8 cellular contexts compared by ENCODE assay signal in the genomic region with DNA sequence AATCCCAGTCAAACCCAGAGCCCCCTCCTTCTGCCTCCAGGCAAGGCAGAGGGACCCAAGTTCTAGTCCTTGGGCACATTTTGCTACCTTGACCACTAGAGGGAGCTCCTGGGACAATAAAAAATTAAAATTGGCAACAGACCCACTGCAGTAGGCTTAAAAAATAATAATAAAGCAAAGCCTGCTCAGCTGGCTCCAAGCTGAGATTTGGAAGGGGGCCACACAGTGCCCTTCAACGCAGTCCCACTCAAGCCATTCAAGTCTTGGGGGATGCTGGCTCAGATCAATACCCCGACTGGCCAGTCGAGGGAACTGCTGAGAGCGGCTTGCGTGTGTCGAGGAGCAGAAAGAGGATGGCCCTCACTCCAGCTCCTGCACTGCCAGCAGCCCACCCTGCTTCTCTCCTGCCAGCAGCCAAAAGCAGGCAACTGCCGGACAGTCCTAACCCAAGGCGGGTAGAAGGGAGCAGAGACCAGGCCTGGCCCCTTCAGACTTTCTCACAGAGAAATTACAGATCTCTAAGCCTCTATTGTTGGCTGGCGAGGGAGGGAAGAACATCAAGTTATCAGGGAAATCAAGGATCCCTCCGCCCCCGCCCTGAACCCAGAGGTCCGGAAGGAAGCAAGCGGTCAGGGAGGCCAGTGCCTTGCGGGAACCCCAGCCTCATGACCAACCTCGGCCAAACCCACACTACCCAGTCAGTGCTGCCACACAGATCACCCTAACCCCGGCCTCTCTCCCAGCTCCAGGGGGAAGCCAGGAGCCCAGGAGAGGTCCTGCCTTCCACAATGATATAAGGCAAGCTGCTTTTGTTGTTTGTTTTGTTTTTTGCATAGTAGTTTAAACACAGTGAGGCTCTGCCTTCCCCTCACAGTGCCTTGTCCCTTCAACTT. TPM values are rescaled to one million over a fixed set of nuclear protein-coding genes. Genes with fewer than 3 reads are reported as not detected.
DNase-seq lines count a peak whose midpoint lies in the region; ATAC-seq and TF ChIP-seq lines count a peak whose summit lies in the region.

No MANE protein-coding gene starts in this region.

- no peak overlapping the region for H4K12ac ChIP-seq in trophoblast cell (ENCODE audit: low read depth, low read length)

- H2BK20ac ChIP-seq in IMR-90 (ENCODE audit: low read depth, low read length): no peak overlapping the region

- 40% methylated on average over 5 of the region's 16 CpGs; no CpG with 5 or more reads in 1 of the 2 experiments for WGBS in IMR-90 (ENCODE audit: extremely low coverage in 2 of 2, insufficient read length in 1 of 2), 2 experiments
- WGBS in trophoblast cell (ENCODE audit: extremely low coverage, insufficient coverage, insufficient read length): no CpG with 5 or more reads among the region's 16 CpGs

- peak overlapping the region; percentile 82 for H2AK9ac ChIP-seq in IMR-90 (replicated peaks; ENCODE audit: low read depth, low read length, poor library complexity)

- peaks cover 30% of the 10 kb centered on the region for H3K36me3 ChIP-seq in IMR-90 (ENCODE audit: control insufficient read depth, insufficient read depth, low read length)
- peaks cover 51 to 54% of the 10 kb centered on the region in 2 experiments for H3K36me3 ChIP-seq in trophoblast cell (ENCODE audit: control insufficient read depth in 1 of 2, insufficient read depth in 2 of 2, low read length in 2 of 2)

- H3K4me3 ChIP-seq in IMR-90 (ENCODE audit: insufficient read depth, low read depth, low read length): no peak overlapping the region
- H3K4me3 ChIP-seq in trophoblast cell (ENCODE audit: low read depth, low read length): no peak overlapping the region

- no peaks in the 10 kb centered on the region for H3K27me3 Mint-ChIP-seq in activated naive CD4-positive, alpha-beta T cell treated with anti-CD3 and anti-CD28 coated beads, Interleukin-2, amount 50 U/mL, for 24 hours

- no peak overlapping the region for H3K4me3 Mint-ChIP-seq in activated naive CD4-positive, alpha-beta T cell treated with anti-CD3 and anti-CD28 coated beads, Interleukin-2, amount 50 U/mL, for 24 hours

- peak; percentile 78 for TF ChIP-seq CTCF in IMR-90 (conservative IDR thresholded peaks at IDR 0.05; ENCODE audit: low read depth, low read length)

- H3K56ac ChIP-seq in IMR-90 (ENCODE audit: extremely low read depth, insufficient read depth, low read length): no peak overlapping the region

- H2BK15ac ChIP-seq in IMR-90 (ENCODE audit: low read depth, low read length): no peak overlapping the region

- ATAC-seq in IMR-90 (ENCODE audit: low read depth) (peak; percentile 2; the same call in 1 of the 2 replicates), GM19328 (IDR thresholded peaks at IDR 0.05; ENCODE audit: unreplicated experiment) (no peak), HG03442 (IDR thresholded peaks at IDR 0.05; ENCODE audit: unreplicated experiment) (no peak)

- H3K23ac ChIP-seq in IMR-90 (ENCODE audit: low read depth, low read length): no peak overlapping the region
- H3K23ac ChIP-seq in trophoblast cell (ENCODE audit: low read length): no peak overlapping the region

- intact Hi-C loops in IMR-90 (cut with micrococcal nuclease): loop anchor here (1.0 kb wide), 1 partner anchor 189 kb away; no protein-coding TSS in a partner anchor

- CTCF ChIA-PET in IMR-90 (lab: Yijun Ruan, JAX): interaction anchor here (0.6 to 2.1 kb wide), 18 partner anchors 9 to 1670 kb away, joined by 3 to 8 read pairs (median 4); no protein-coding TSS in a partner anchor

- no peak overlapping the region for H3K18ac ChIP-seq in IMR-90 (ENCODE audit: low read depth, low read length)
- H3K18ac ChIP-seq in trophoblast cell (ENCODE audit: low read length): no peak overlapping the region

- H3K9me3 ChIP-seq in IMR-90 (ENCODE audit: control insufficient read depth, insufficient read depth, low read length) (no peaks in the 10 kb centered on the region), trophoblast cell (ENCODE audit: insufficient read depth, low read depth, low read length) (peaks cover 3% of the 10 kb centered on the region)

- H3K14ac ChIP-seq in IMR-90 (replicated peaks; ENCODE audit: low read depth, low read length): no peak overlapping the region
- no peak overlapping the region for H3K14ac ChIP-seq in trophoblast cell (ENCODE audit: low read length)

- H3K4me1 ChIP-seq in IMR-90 (ENCODE audit: control insufficient read depth, insufficient read depth, low read length) (peaks cover 2% of the 10 kb centered on the region), trophoblast cell (ENCODE audit: control insufficient read depth in 1 of 2, insufficient read depth in 2 of 2, low read length in 2 of 2) (peaks cover 3 to 8% of the 10 kb centered on the region in 2 experiments)

- H3K4ac ChIP-seq in IMR-90 (ENCODE audit: low read depth, low read length): no peak overlapping the region
- no peak overlapping the region for H3K4ac ChIP-seq in trophoblast cell (ENCODE audit: low read depth, low read length)

- H3K4me1 Mint-ChIP-seq in activated naive CD4-positive, alpha-beta T cell treated with anti-CD3 and anti-CD28 coated beads, Interleukin-2, amount 50 U/mL, for 24 hours: peaks cover 32% of the 10 kb centered on the region

- H3K27me3 ChIP-seq in IMR-90 (ENCODE audit: control insufficient read depth, insufficient read depth, low read length) (no peaks in the 10 kb centered on the region), trophoblast cell (ENCODE audit: insufficient read depth, low read length) (no peaks in the 10 kb centered on the region)

- H3K79me2 ChIP-seq in trophoblast cell (ENCODE audit: control insufficient read depth, insufficient read depth, low read length, poor library complexity): peaks cover under 1% of the 10 kb centered on the region

- H3K9ac ChIP-seq in IMR-90 (ENCODE audit: low read depth, low read length) (no peak overlapping the region), trophoblast cell (ENCODE audit: low read length) (no peak overlapping the region)

- dilution Hi-C loops in IMR-90 (cut with HindIII; ENCODE audit: low sequenced_read_pairs, unreplicated experiment): no loop called here

- no peak overlapping the region for H2BK120ac ChIP-seq in IMR-90 (ENCODE audit: low read depth, low read length)
- H2BK120ac ChIP-seq in trophoblast cell (ENCODE audit: insufficient read depth, low read length, poor library complexity): no peak overlapping the region

- H3K9me1 ChIP-seq in IMR-90 (ENCODE audit: insufficient read depth, low read length): no peaks in the 10 kb centered on the region

- H2AFZ ChIP-seq in IMR-90 (replicated peaks; ENCODE audit: low read length, poor library complexity): no peak overlapping the region
- no peak overlapping the region for H2AFZ ChIP-seq in trophoblast cell (ENCODE audit: insufficient read depth, low read length, poor library complexity)

- no peak overlapping the region for H4K91ac ChIP-seq in IMR-90 (ENCODE audit: insufficient read depth, low read depth, low read length)
- H4K91ac ChIP-seq in trophoblast cell (ENCODE audit: low read depth, low read length): no peak overlapping the region

- POLR2A ChIA-PET in IMR-90 (lab: Charles Lee; ENCODE audit: unreplicated experiment): no interaction called here

- no peak overlapping the region for H4K5ac ChIP-seq in IMR-90 (ENCODE audit: low read depth, low read length)

- H2BK5ac ChIP-seq in IMR-90 (ENCODE audit: low read depth, low read length, poor library complexity, severe bottlenecking): no peak overlapping the region
- H2BK5ac ChIP-seq in trophoblast cell (ENCODE audit: low read depth, low read length, poor library complexity): no peak overlapping the region

- H4K20me1 ChIP-seq in IMR-90 (ENCODE audit: insufficient read depth, low read length): peaks cover 3% of the 10 kb centered on the region; the same call in 1 of the 2 replicates

- TF ChIP-seq RAD21 in IMR-90 (IDR thresholded peaks at IDR 0.05; ENCODE audit: low read length): peak; percentile 68

- no peak overlapping the region for H4K8ac ChIP-seq in IMR-90 (ENCODE audit: low read depth in 2 of 2, low read length in 2 of 2)
- no peak overlapping the region for H4K8ac ChIP-seq in trophoblast cell (ENCODE audit: low read depth, low read length)

- peak; percentile 60 for DNase-seq in COLO829 (ENCODE audit: low spot score)
- peak; percentile 64 for DNase-seq in IMR-90
- DNase-seq in SK-MEL-5 (ENCODE audit: low read depth, low spot score): peak; percentile 63
- peak; percentile 69 for DNase-seq in glomerular visceral epithelial cell (ENCODE audit: extremely low spot score)
- peak; percentile 27 to 85 for DNase-seq in trophoblast cell

- peaks cover 0 to 3% of the 10 kb centered on the region in 2 experiments; a peak in 1 of 4 replicates for H3K79me1 ChIP-seq in IMR-90 (ENCODE audit: low read depth in 1 of 2, low read length in 2 of 2)
- H3K79me1 ChIP-seq in trophoblast cell (ENCODE audit: low read length): peaks cover 10% of the 10 kb centered on the region

- H2AK5ac ChIP-seq in IMR-90 (ENCODE audit: low read depth, low read length) (0 out of 2 replicates have a peak overlapping the region, but pooled peaks have one; percentile 20), trophoblast cell (ENCODE audit: low read length) (no peak overlapping the region)

- no peaks in the 10 kb centered on the region for H3K9me3 Mint-ChIP-seq in activated naive CD4-positive, alpha-beta T cell treated with anti-CD3 and anti-CD28 coated beads, Interleukin-2, amount 50 U/mL, for 24 hours

- peak overlapping the region; percentile 65 for H2BK12ac ChIP-seq in trophoblast cell (ENCODE audit: low read length)

- peaks cover 18% of the 10 kb centered on the region for H3K36me3 Mint-ChIP-seq in activated naive CD4-positive, alpha-beta T cell treated with anti-CD3 and anti-CD28 coated beads, Interleukin-2, amount 50 U/mL, for 24 hours

- H3K27ac Mint-ChIP-seq in activated naive CD4-positive, alpha-beta T cell treated with anti-CD3 and anti-CD28 coated beads, Interleukin-2, amount 50 U/mL, for 24 hours: peak overlapping the region; percentile 68

- no TSS peak for BruUV-seq in IMR-90 (replicated peaks; lab: Mats Ljungman, UMichigan)

- H3K4me2 ChIP-seq in IMR-90 (ENCODE audit: low read depth, low read length) (no peak overlapping the region), trophoblast cell (ENCODE audit: low read length) (no peak overlapping the region)

- H3K27ac ChIP-seq in IMR-90 (ENCODE audit: insufficient read depth, low read length) (no peak overlapping the region), trophoblast cell (ENCODE audit: low read depth, low read length) (no peak overlapping the region)

- in situ Hi-C loops in IMR-90 (cut with MboI; ENCODE audit: low sequenced_read_pairs) (no loop called here), SK-MEL-5 (cut with HindIII; ENCODE audit: low pct_unique_long_range_greater_than_20kb, low sequenced_read_pairs) (no loop called here)

- TF ChIP-seq POLR2A in IMR-90 (IDR thresholded peaks at IDR 0.05; ENCODE audit: low read depth, low read length): no peak

RNA-seq across cellular contexts. Expression of a gene that starts 4.9 kb away (rescaled TPM):
- 8.6 TPM in 2 replicates for total RNA-seq in IMR-90 (2012; rRNA removed)
- polyA plus RNA-seq in IMR-90 (2012; rRNA removed): 21.1 and 23.0 TPM in 2 replicates
- 12.1 and 21.4 TPM in 2 replicates for polyA plus RNA-seq in IMR-90 (2012; cell fraction: cytosol; rRNA removed)
- polyA plus RNA-seq in IMR-90 (2012; cell fraction: nucleus; rRNA removed; ENCODE audit: low replicate concordance): 16.8 and 36.6 TPM in 2 replicates
- total RNA-seq in SK-MEL-5 (2014; rRNA removed; shearing (Covaris generic)): 8.7 and 10.1 TPM in 2 replicates
- 12.6 and 20.2 TPM in 2 replicates for polyA plus RNA-seq in SK-MEL-5 (2015; cell fraction: cytosol; rRNA removed)
- 11.7 and 17.9 TPM in 2 replicates for polyA plus RNA-seq in SK-MEL-5 (2015; cell fraction: nucleus; rRNA removed)
- polyA plus RNA-seq in trophoblast cell (2013): 34.2 and 35.7 TPM in 2 replicates

RNA-seq across cellular contexts. Expression of a gene that starts 47.8 kb away (rescaled TPM):
- total RNA-seq in IMR-90 (2012; rRNA removed): not detected in 2 replicates
- not detected in 2 replicates for polyA plus RNA-seq in IMR-90 (2012; rRNA removed)
- polyA plus RNA-seq in IMR-90 (2012; cell fraction: cytosol; rRNA removed): not detected in 2 replicates
- not detected in 2 replicates for polyA plus RNA-seq in IMR-90 (2012; cell fraction: nucleus; rRNA removed; ENCODE audit: low replicate concordance)
- not detected in 2 replicates for total RNA-seq in SK-MEL-5 (2014; rRNA removed; shearing (Covaris generic))
- polyA plus RNA-seq in SK-MEL-5 (2015; cell fraction: cytosol; rRNA removed): not detected in 2 replicates
- polyA plus RNA-seq in SK-MEL-5 (2015; cell fraction: nucleus; rRNA removed): not detected in 2 replicates
- polyA plus RNA-seq in trophoblast cell (2013): 0.01 TPM in 1 of 2 replicates, not detected in the other

RNA-seq across cellular contexts. Expression of a gene that starts 49.2 kb away (rescaled TPM):
- total RNA-seq in IMR-90 (2012; rRNA removed): 13.6 and 14.5 TPM in 2 replicates
- 18.1 and 18.2 TPM in 2 replicates for polyA plus RNA-seq in IMR-90 (2012; rRNA removed)
- polyA plus RNA-seq in IMR-90 (2012; cell fraction: cytosol; rRNA removed): 14.9 and 25.2 TPM in 2 replicates
- 20.2 and 32.8 TPM in 2 replicates for polyA plus RNA-seq in IMR-90 (2012; cell fraction: nucleus; rRNA removed; ENCODE audit: low replicate concordance)
- 6.2 and 6.4 TPM in 2 replicates for total RNA-seq in SK-MEL-5 (2014; rRNA removed; shearing (Covaris generic))
- polyA plus RNA-seq in SK-MEL-5 (2015; cell fraction: cytosol; rRNA removed): 7.9 and 8.0 TPM in 2 replicates
- polyA plus RNA-seq in SK-MEL-5 (2015; cell fraction: nucleus; rRNA removed): 4.9 and 5.7 TPM in 2 replicates
- 18.2 and 19.5 TPM in 2 replicates for polyA plus RNA-seq in trophoblast cell (2013)
